In genomic region chr12:81758421-81759214, GRCh38 we compare ENCODE assay signal across 8 cellular contexts. TPM values are rescaled to one million over a fixed set of nuclear protein-coding genes. Genes with fewer than 3 reads are reported as not detected.
DNase-seq lines count a peak whose midpoint lies in the region; ATAC-seq, FAIRE-seq and TF ChIP-seq lines count a peak whose summit lies in the region.

No MANE protein-coding gene starts in this region.

- no peaks in the 10 kb centered on the region for H3K9me3 ChIP-seq in vagina

- H3K36me3 Mint-ChIP-seq in WTC11, result no peaks in the 10 kb centered on the region
- no peaks in the 10 kb centered on the region for H3K36me3 Mint-ChIP-seq in naive thymus-derived CD8-positive, alpha-beta T cell

- TF ChIP-seq CTCF in AG10803 (conservative IDR thresholded peaks at IDR 0.05; ENCODE audit: low read length) (no peak), WTC11 (IDR thresholded peaks at IDR 0.05) (no peak), fibroblast of pulmonary artery (IDR thresholded peaks at IDR 0.05; ENCODE audit: low read length, missing control alignments) (no peak), vagina (IDR thresholded peaks at IDR 0.05) (no peak)

- H3K4me3 Mint-ChIP-seq in WTC11, result peak overlapping the region; percentile 85
- peak overlapping the region; percentile 63 to 86 (median 80) for H3K4me3 Mint-ChIP-seq in naive thymus-derived CD8-positive, alpha-beta T cell

- no peaks in the 10 kb centered on the region for H3K36me3 ChIP-seq in vagina

- H3K27me3 ChIP-seq in vagina, result no peaks in the 10 kb centered on the region

- CTCF ChIA-PET in WTC11 (lab: Charles Lee), result interaction anchor here (0.6 kb wide), 1 partner anchor 469 kb away, joined by 3 read pairs; no protein-coding TSS in a partner anchor

- H3K4me1 Mint-ChIP-seq in WTC11, result peaks cover 7% of the 10 kb centered on the region
- H3K4me1 Mint-ChIP-seq in naive thymus-derived CD8-positive, alpha-beta T cell, result peaks cover 11 to 21% (median 14%) of the 10 kb centered on the region in 4 donors

- no peaks in the 10 kb centered on the region for H3K4me1 ChIP-seq in vagina

- DNase-seq in AG10803 (ENCODE audit: low read depth) (peak; percentile 10), HTR-8/SVneo (ENCODE audit: insufficient read length, low spot score) (peak; percentile 7), WTC11 (ENCODE audit: low spot score) (peak; percentile 45), fibroblast of pulmonary artery (ENCODE audit: low read depth) (peak; percentile 27), vagina (ENCODE audit: extremely low spot score in 2 of 2) (no peak), SHP77 treated with DMSO at 0.1 percent for 48 hours (lab: John Stamatoyannopoulos, UW) (no peak)
- peak in 5 of 10 donors; percentile 10 to 23 (median 22) for DNase-seq in naive thymus-derived CD8-positive, alpha-beta T cell

- H3K27me3 Mint-ChIP-seq in WTC11 (ENCODE audit: low read depth), result peaks cover 41% of the 10 kb centered on the region
- H3K27me3 Mint-ChIP-seq in naive thymus-derived CD8-positive, alpha-beta T cell, result peaks cover 23 to 48% (median 39%) of the 10 kb centered on the region in 5 donors

- H3K4me3 ChIP-seq in AG10803 (ENCODE audit: low read length), result peak overlapping the region; percentile 53
- H3K4me3 ChIP-seq in fibroblast of pulmonary artery (replicated peaks; ENCODE audit: low read depth, low read length), result peak overlapping the region; percentile 49
- H3K4me3 ChIP-seq in vagina, result peak overlapping the region; percentile 53 to 61

- ATAC-seq in WTC11 (peak; percentile 66), GM18520 (IDR thresholded peaks at IDR 0.05; ENCODE audit: unreplicated experiment) (no peak)
- peak; percentile 70 to 75 for ATAC-seq in naive thymus-derived CD8-positive, alpha-beta T cell

- peak overlapping the region; percentile 40 for H3K27ac ChIP-seq in vagina

- H3K9me3 Mint-ChIP-seq in WTC11, result peaks cover 6% of the 10 kb centered on the region
- no peaks in the 10 kb centered on the region for H3K9me3 Mint-ChIP-seq in naive thymus-derived CD8-positive, alpha-beta T cell

- no peak for FAIRE-seq in HTR-8/SVneo (lab: Jason Lieb, UNC)

- no peak for TF ChIP-seq POLR2A in vagina (IDR thresholded peaks at IDR 0.05)

- intact Hi-C loops in vagina (cut with DNase I), result no loop called here

- POLR2A ChIA-PET in WTC11 (lab: Charles Lee), result no interaction called here
- POLR2A ChIA-PET in naive thymus-derived CD8-positive, alpha-beta T cell (lab: Charles Lee), result no interaction called here

- no peak overlapping the region for H3K27ac Mint-ChIP-seq in WTC11
- H3K27ac Mint-ChIP-seq in naive thymus-derived CD8-positive, alpha-beta T cell, result no peak overlapping the region

TF ChIP-seq in WTC11, 78 proteins besides CTCF, POLR2A, EP300 and RAD21:
- no peak for TF ChIP-seq SMAD3 (CRISPR knock-in tag; IDR thresholded peaks at IDR 0.05; ENCODE audit: borderline replicate concordance)
- 0 out of 2 replicates have a peak, but pooled peaks have one; percentile 2 for TF ChIP-seq CREM (CRISPR knock-in tag; IDR thresholded peaks at IDR 0.05)

RNA-seq across cellular contexts. Expression of gene PPFIA2, which starts 0.5 kb away (rescaled TPM):
- total RNA-seq in WTC11 (2021) (0.92 to 1.8 TPM (median 1.1 TPM) in 3 replicates), vagina (5.2 TPM)
- not detected for total RNA-seq in naive thymus-derived CD8-positive, alpha-beta T cell
- polyA plus RNA-seq in naive thymus-derived CD8-positive, alpha-beta T cell, result not detected

Comparison
In these comparisons a context has a peak if more than half of its experiments do, and no peak if none do; other contexts are left out.
1. DNase-seq: peak in AG10803 (single experiment), HTR-8/SVneo (single experiment), WTC11 (single experiment) and fibroblast of pulmonary artery (single experiment); none in vagina (0 of 2) and SHP77 treated with DMSO at 0.1 percent for 48 hours (single experiment).
2. Peak in every context shown above with its lines, with median percentiles within 50 percentile points of each other: H3K4me3 ChIP-seq.